ENCODE assay signal across 9 cellular contexts in the genomic region with DNA sequence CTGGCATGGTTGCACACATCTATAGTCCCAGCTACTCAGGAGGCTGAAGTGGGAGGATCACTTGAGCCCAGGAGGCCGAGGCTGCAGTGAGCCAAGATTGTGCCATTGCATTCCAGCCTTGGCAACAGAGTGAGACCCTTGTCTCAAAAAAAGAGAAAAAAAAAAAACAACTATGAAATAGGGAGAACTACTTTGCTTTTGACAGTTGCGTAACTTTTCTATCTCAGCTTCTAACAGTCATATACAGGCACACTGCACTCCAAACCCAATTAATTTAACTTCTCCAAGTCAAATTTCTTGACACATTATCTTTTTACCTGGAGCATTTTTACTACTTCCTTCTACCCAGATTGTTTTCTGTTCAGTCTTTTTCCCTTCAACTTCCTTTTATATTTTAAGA. TPM values are rescaled to one million over a fixed set of nuclear protein-coding genes. Genes with fewer than 3 reads are reported as not detected.
"Had no signal": no experiment of that assay in that cellular context is flagged by ENCODE, and none has a peak within 500 bp of the region (broad histone marks: within the 10 kb centered on the region; RNA-seq: fewer than 3 reads in every experiment).

No MANE protein-coding gene starts in this region.

- H3K4me3 ChIP-seq: GM12878 had no signal

- DNase-seq: GDM1, GF-D8 had no signal

- ATAC-seq: GM12878 had no signal

- FAIRE-seq: G401.6, GM12878, GM12891, GM12892, GM18507, GM19239 had no signal

RNA-seq across cellular contexts. Expression of a gene that starts 24.1 kb away (rescaled TPM):
- total RNA-seq: G401, GM12878 had no signal
- polyA plus RNA-seq: GM12878 had no signal
